In the genomic region with DNA sequence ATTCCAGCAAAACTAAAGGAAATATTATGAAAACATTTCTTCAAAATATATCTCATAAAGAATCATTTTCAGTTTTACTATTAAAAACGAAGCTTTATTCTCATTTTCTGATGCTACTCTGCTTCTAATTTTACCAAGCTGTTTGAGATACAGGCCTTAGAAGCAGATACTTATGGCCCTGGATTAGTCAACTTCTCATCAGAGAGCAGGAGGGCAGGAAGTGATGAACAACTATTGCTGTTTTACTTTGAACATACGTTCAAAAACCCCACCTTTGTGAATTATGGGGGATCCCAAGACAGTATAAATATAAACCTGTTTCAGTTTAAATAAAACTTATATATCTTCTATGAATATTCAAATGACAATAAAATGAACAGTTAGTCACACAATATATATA, we compare ENCODE assay signal across 20 cellular contexts. TPM values are rescaled to one million over a fixed set of nuclear protein-coding genes. Genes with fewer than 3 reads are reported as not detected.
"Had no signal": no experiment of that assay in that cellular context is flagged by ENCODE, and none has a peak within 500 bp of the region (broad histone marks: within the 10 kb centered on the region; RNA-seq: fewer than 3 reads in every experiment).

No MANE protein-coding gene starts in this region.

- H3K36me3 Mint-ChIP-seq: natural killer cell had no signal

- ATAC-seq: heart right ventricle; left ventricle myocardium superior; lower lobe of right lung; natural killer cell; sciatic nerve; stimulated activated naive CD8-positive, alpha-beta T cell treated with anti-CD3 and anti-CD28 coated beads, Interleukin-15, amount 100 ng/mL, for 72 hours had no signal

- H3K4me1 Mint-ChIP-seq: natural killer cell; stimulated activated naive CD8-positive, alpha-beta T cell treated with anti-CD3 and anti-CD28 coated beads, Interleukin-15, amount 100 ng/mL, for 72 hours had no signal

- H3K27me3 Mint-ChIP-seq: stimulated activated naive CD8-positive, alpha-beta T cell treated with anti-CD3 and anti-CD28 coated beads, Interleukin-15, amount 100 ng/mL, for 72 hours had no signal

- DNase-seq: effector CD8-positive, alpha-beta T cell; endodermal cell; foreskin melanocyte; glutamatergic neuron; heart right ventricle; hippocampal formation; islet precursor cell; left ventricle myocardium superior; lower lobe of right lung; natural killer cell; stimulated activated CD4-positive, alpha-beta T cell treated with anti-CD3 and anti-CD28 coated beads, Interleukin-12 subunit alpha, Interleukin-12 subunit beta, amount 100 ng/mL, for 4 hours; stimulated activated CD4-positive, alpha-beta T cell treated with anti-CD3 and anti-CD28 coated beads, Interleukin-1b, Interleukin-23, amount 100 ng/mL, for 48 hours; stimulated activated CD4-positive, alpha-beta T cell treated with anti-CD3 and anti-CD28 coated beads, Interleukin-4, amount 100 ng/mL, for 1 hour; stimulated activated CD8-positive, alpha-beta memory T cell treated with anti-CD3 and anti-CD28 coated beads, Interleukin-4, amount 100 ng/mL, for 48 hours; stimulated activated naive CD4-positive, alpha-beta T cell; stimulated activated naive CD8-positive, alpha-beta T cell treated with anti-CD3 and anti-CD28 coated beads, Interleukin-15, amount 100 ng/mL, for 72 hours; thyroid gland; trophoblast cell had no signal

- H3K27ac Mint-ChIP-seq: endodermal cell; natural killer cell; stimulated activated naive CD8-positive, alpha-beta T cell treated with anti-CD3 and anti-CD28 coated beads, Interleukin-15, amount 100 ng/mL, for 72 hours had no signal

- H3K4me3 Mint-ChIP-seq: endodermal cell; natural killer cell; neural crest cell; stimulated activated naive CD8-positive, alpha-beta T cell treated with anti-CD3 and anti-CD28 coated beads, Interleukin-15, amount 100 ng/mL, for 72 hours had no signal

- H3K9me3 Mint-ChIP-seq: endodermal cell, neural crest cell had no signal

RNA-seq across cellular contexts. Expression of a gene that starts 16.0 kb away (rescaled TPM):
- total RNA-seq: natural killer cell had no signal
